Comparison of ENCODE assay signal across 16 cellular contexts in genomic region chr7:17530249-17530648, GRCh38.
DNase-seq lines count a peak whose midpoint lies in the region; ATAC-seq, FAIRE-seq and TF ChIP-seq lines count a peak whose summit lies in the region.
"Had no signal": no experiment of that assay in that cellular context is flagged by ENCODE, and none has a peak within 500 bp of the region (broad histone marks: within the 10 kb centered on the region; RNA-seq: fewer than 3 reads in every experiment).

No MANE protein-coding gene starts in this region.

- H3K36me3 Mint-ChIP-seq in osteocyte (ENCODE audit: unreplicated experiment): peaks cover 9% of the 10 kb centered on the region

- peak overlapping the region; percentile 96 for H3K27ac Mint-ChIP-seq in osteocyte (ENCODE audit: unreplicated experiment)
- H3K27ac Mint-ChIP-seq: activated CD8-positive, alpha-beta T cell treated with anti-CD3 and anti-CD28 coated beads, Interleukin-2, amount 10 ng/mL, durations not matched to agents 7 days and 5 days had no signal

- in situ Hi-C loops in astrocyte of the cerebellum (cut with HindIII; ENCODE audit: low sequenced_read_pairs): no loop called here

- H3K36me3 ChIP-seq in BE2C (no peaks in the 10 kb centered on the region), gastroesophageal sphincter (no peaks in the 10 kb centered on the region)
- H3K36me3 ChIP-seq: vagina had no signal

- TF ChIP-seq CTCF in astrocyte of the cerebellum (IDR thresholded peaks at IDR 0.05; ENCODE audit: low read depth, low read length, missing control alignments): no peak
- TF ChIP-seq CTCF in osteocyte (IDR thresholded peaks at IDR 0.05): no peak
- TF ChIP-seq CTCF in BE2C (IDR thresholded peaks at IDR 0.05; ENCODE audit: low read depth, low read length): no peak
- TF ChIP-seq CTCF in gastroesophageal sphincter (IDR thresholded peaks at IDR 0.05): no peak

- no peaks in the 10 kb centered on the region for H3K27me3 ChIP-seq in BE2C
- H3K27me3 ChIP-seq in gastroesophageal sphincter: no peaks in the 10 kb centered on the region
- H3K27me3 ChIP-seq: vagina had no signal

- H3K4me1 Mint-ChIP-seq in osteocyte (ENCODE audit: unreplicated experiment): peaks cover 71% of the 10 kb centered on the region

- TF ChIP-seq POLR2A in GM12892 (IDR thresholded peaks at IDR 0.05; ENCODE audit: low read depth, low read length): no peak
- no peak for TF ChIP-seq POLR2A in gastroesophageal sphincter (IDR thresholded peaks at IDR 0.05)

- 54 to 100% methylated on average over 1 to 2 of the region's 2 CpGs for WGBS in gastroesophageal sphincter (ENCODE audit: low coverage in 1 of 2), 2 donors

- H3K4me1 ChIP-seq in BE2C (no peaks in the 10 kb centered on the region), gastroesophageal sphincter (no peaks in the 10 kb centered on the region)

- DNase-seq in GM12892 (ENCODE audit: insufficient read length) (no peak), astrocyte of the cerebellum (ENCODE audit: low read depth) (peak; percentile 83), left cardiac atrium (no peak), osteocyte (ENCODE audit: extremely low spot score, unreplicated experiment) (no peak), OCI-M1 (lab: John Stamatoyannopoulos, UW) (no peak), BE2C (no peak), NCI-H510A treated with DMSO at 0.1 percent for 48 hours (lab: John Stamatoyannopoulos, UW) (no peak)
- DNase-seq: activated CD8-positive, alpha-beta T cell treated with anti-CD3 and anti-CD28 coated beads, Interleukin-2, amount 10 ng/mL, durations not matched to agents 7 days and 5 days; activated gamma-delta T cell treated with Interleukin-2 at 50 U/mL for 16 hours; caudate nucleus; NCI-H187; stimulated activated naive CD4-positive, alpha-beta T cell treated with Interleukin-2 at 50 U/mL for 16 hours had no signal

- TF ChIP-seq EP300 in gastroesophageal sphincter (IDR thresholded peaks at IDR 0.05): no peak

- peaks cover 7% of the 10 kb centered on the region for H3K9me3 Mint-ChIP-seq in osteocyte (ENCODE audit: unreplicated experiment)

- H3K4me3 ChIP-seq in astrocyte of the cerebellum (ENCODE audit: low read depth, low read length) (no peak overlapping the region), BE2C (ENCODE audit: low read depth, low read length) (no peak overlapping the region), gastroesophageal sphincter (no peak overlapping the region)
- H3K4me3 ChIP-seq: vagina had no signal

- H3K4me3 Mint-ChIP-seq in osteocyte (ENCODE audit: unreplicated experiment): no peak overlapping the region
- H3K4me3 Mint-ChIP-seq: activated CD8-positive, alpha-beta T cell treated with anti-CD3 and anti-CD28 coated beads, Interleukin-2, amount 10 ng/mL, durations not matched to agents 7 days and 5 days had no signal

- ATAC-seq in left cardiac atrium (peak; percentile 44 to 96), gastroesophageal sphincter (no peak)
- ATAC-seq: activated CD8-positive, alpha-beta T cell treated with anti-CD3 and anti-CD28 coated beads, Interleukin-2, amount 10 ng/mL, durations not matched to agents 7 days and 5 days had no signal

- intact Hi-C loops in left cardiac atrium (cut with DNase I): loop anchor here in 1 of 2 donors (10.0 kb wide), 1 partner anchor 535 kb away; no protein-coding TSS in a partner anchor

- peak; percentile 42 for FAIRE-seq in GM12892 (lab: Jason Lieb, UNC)

- H3K27ac ChIP-seq in gastroesophageal sphincter: no peak overlapping the region
- H3K27ac ChIP-seq: C4-2B, KMS-11, vagina had no signal

- no peaks in the 10 kb centered on the region for H3K9me3 ChIP-seq in BE2C
- no peaks in the 10 kb centered on the region for H3K9me3 ChIP-seq in gastroesophageal sphincter
- H3K9me3 ChIP-seq: vagina had no signal

- no peaks in the 10 kb centered on the region for H3K27me3 Mint-ChIP-seq in osteocyte (ENCODE audit: unreplicated experiment)
